Comparison of ENCODE assay signal across 8 cellular contexts in the genomic region with DNA sequence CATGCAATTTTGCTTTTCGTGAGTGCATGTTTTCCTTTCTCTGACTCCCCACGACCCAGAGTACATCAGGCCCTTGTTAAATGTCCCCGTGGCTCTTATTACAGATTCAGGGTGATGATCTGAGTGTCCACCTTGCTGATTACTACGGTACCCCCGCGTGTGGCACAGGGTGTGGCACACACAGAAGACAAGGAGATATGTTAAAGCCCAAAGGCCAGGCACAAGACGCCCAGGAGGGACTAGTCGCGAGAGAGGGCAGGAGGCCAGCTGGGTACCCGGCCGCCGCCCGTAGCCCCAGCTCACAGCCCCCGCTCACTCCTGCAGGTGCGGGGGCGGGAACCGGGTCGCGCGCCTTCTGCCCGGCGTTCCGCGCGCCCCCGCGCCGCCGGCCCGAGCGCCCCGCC. TPM values are rescaled to one million over a fixed set of nuclear protein-coding genes. Genes with fewer than 3 reads are reported as not detected.
DNase-seq lines count a peak whose midpoint lies in the region; FAIRE-seq and TF ChIP-seq lines count a peak whose summit lies in the region.

No MANE protein-coding gene starts in this region.

- no peaks in the 10 kb centered on the region for H3K27me3 Mint-ChIP-seq in T-helper 2 cell treated with Interferon-gamma antibody and Interleukin-4, amounts not matched to agents 5 μg/mL and 100 μg/mL, for 36 hours (ENCODE audit: low read depth)

- POLR2A ChIA-PET in SK-N-SH (lab: Yijun Ruan, JAX): interaction anchor here (1.0 to 1.1 kb wide), 2 partner anchors 257 to 274 kb away, joined by 4 read pairs; partner anchors contain the start of gene IDE

- peak overlapping the region; percentile 80 to 89 for H3K4me3 ChIP-seq in SK-N-SH (ENCODE audit: low read depth in 2 of 2, low read length in 1 of 2)
- H3K4me3 ChIP-seq in foreskin fibroblast (ENCODE audit: low read depth in 1 of 2, low read length in 2 of 2): peak overlapping the region; percentile 59 to 84
- H3K4me3 ChIP-seq in skeletal muscle tissue (ENCODE audit: low read length in 3 of 3): peak overlapping the region; percentile 64 to 78 (median 76)

- peaks cover 7% of the 10 kb centered on the region for H3K9me3 Mint-ChIP-seq in T-helper 2 cell treated with Interferon-gamma antibody and Interleukin-4, amounts not matched to agents 5 μg/mL and 100 μg/mL, for 36 hours

- H3K4me1 ChIP-seq in SK-N-SH (ENCODE audit: control insufficient read depth in 1 of 2, insufficient read depth in 2 of 2, low read depth in 1 of 2, low read length in 1 of 2): no peaks in the 10 kb centered on the region; a peak in 2 of 4 replicates
- peaks cover 11 to 14% (median 12%) of the 10 kb centered on the region in 3 donors for H3K4me1 ChIP-seq in skeletal muscle tissue (ENCODE audit: control insufficient read depth in 3 of 3, insufficient read depth in 3 of 3, low read length in 3 of 3)

- TF ChIP-seq RAD21 in SK-N-SH (IDR thresholded peaks at IDR 0.05; ENCODE audit: low read length): no peak

- FAIRE-seq in D721Med (lab: Jason Lieb, UNC): no peak

- no peaks in the 10 kb centered on the region for H4K20me1 ChIP-seq in SK-N-SH (ENCODE audit: insufficient read depth)

- 2% methylated on average over 8 of the region's 32 CpGs for WGBS in SK-N-SH (ENCODE audit: low lambda C conversion rate)

- no peak overlapping the region; the same call in 1 of the 2 replicates for H3K9ac ChIP-seq in SK-N-SH
- H3K9ac ChIP-seq in skeletal muscle tissue (ENCODE audit: low read depth in 1 of 3, low read length in 3 of 3): peak overlapping the region; percentile 5 to 80 (median 51)

- H3K27ac Mint-ChIP-seq in T-helper 2 cell treated with Interferon-gamma antibody and Interleukin-4, amounts not matched to agents 5 μg/mL and 100 μg/mL, for 36 hours: peak overlapping the region; percentile 89

- peaks cover 5% of the 10 kb centered on the region for H3F3A ChIP-seq in SK-N-SH (replicated peaks; ENCODE audit: insufficient read depth)

- no peaks in the 10 kb centered on the region for H3K9me3 ChIP-seq in SK-N-SH
- H3K9me3 ChIP-seq in skeletal muscle tissue (ENCODE audit: control insufficient read depth in 3 of 3, low read length in 3 of 3): no peaks in the 10 kb centered on the region

- DNase-seq in T-helper 2 cell treated with Interferon-gamma antibody and Interleukin-4, amounts not matched to agents 5 μg/mL and 100 μg/mL, for 36 hours (ENCODE audit: low spot score): peak; percentile 77
- DNase-seq in T-helper 2 cell: no peak
- DNase-seq in SK-N-SH: no peak
- DNase-seq in foreskin fibroblast: peak in 1 of 2 donors; percentile 7
- no peak for DNase-seq in NCI-H2081 treated with DMSO at 0.1 percent for 48 hours (lab: John Stamatoyannopoulos, UW)
- no peak for DNase-seq in D721Med (ENCODE audit: insufficient read length, low spot score)
- DNase-seq in NCI-H524 (lab: John Stamatoyannopoulos, UW): no peak

- H3K79me2 ChIP-seq in SK-N-SH (ENCODE audit: insufficient read depth): peaks cover 4% of the 10 kb centered on the region; the same call in 1 of the 2 replicates

- peaks cover 31% of the 10 kb centered on the region for H3K4me1 Mint-ChIP-seq in T-helper 2 cell treated with Interferon-gamma antibody and Interleukin-4, amounts not matched to agents 5 μg/mL and 100 μg/mL, for 36 hours (ENCODE audit: low read depth)

- no peak for TF ChIP-seq CTCF in SK-N-SH (IDR thresholded peaks at IDR 0.05)
- no peak for TF ChIP-seq CTCF in foreskin fibroblast (IDR thresholded peaks at IDR 0.05; ENCODE audit: low read depth, low read length)
- TF ChIP-seq CTCF in D721Med (IDR thresholded peaks at IDR 0.05; ENCODE audit: insufficient read depth, missing control alignments): no peak

- TF ChIP-seq EP300 in SK-N-SH (IDR thresholded peaks at IDR 0.05; ENCODE audit: borderline replicate concordance in 1 of 2, low read depth in 1 of 2, low read length in 1 of 2): no peak

- H3K36me3 Mint-ChIP-seq in T-helper 2 cell treated with Interferon-gamma antibody and Interleukin-4, amounts not matched to agents 5 μg/mL and 100 μg/mL, for 36 hours (ENCODE audit: low read depth): peaks cover 4% of the 10 kb centered on the region

- H3K36me3 ChIP-seq in SK-N-SH (replicated peaks in 1 of 2; ENCODE audit: control insufficient read depth in 1 of 2, insufficient read depth in 2 of 2, low read length in 1 of 2) (no peaks in the 10 kb centered on the region), skeletal muscle tissue (ENCODE audit: control insufficient read depth in 3 of 3, insufficient read depth in 3 of 3, low read length in 3 of 3) (no peaks in the 10 kb centered on the region)

- peak overlapping the region; percentile 94 for H2AFZ ChIP-seq in SK-N-SH (ENCODE audit: low read depth)

- H3K27me3 ChIP-seq in SK-N-SH (ENCODE audit: insufficient read depth) (no peaks in the 10 kb centered on the region), skeletal muscle tissue (ENCODE audit: control insufficient read depth in 3 of 3, insufficient read depth in 3 of 3, low read length in 3 of 3) (no peaks in the 10 kb centered on the region)

- CTCF ChIA-PET in SK-N-SH (lab: Yijun Ruan, JAX): interaction anchor here (0.8 to 2.5 kb wide), 3 partner anchors 9 to 15 kb away, joined by 3 to 13 read pairs (median 7); no protein-coding TSS in a partner anchor

- no peaks in the 10 kb centered on the region for H3K9me2 ChIP-seq in SK-N-SH

- peak overlapping the region; percentile 92 for H3K4me3 Mint-ChIP-seq in T-helper 2 cell treated with Interferon-gamma antibody and Interleukin-4, amounts not matched to agents 5 μg/mL and 100 μg/mL, for 36 hours

- H3K4me2 ChIP-seq in SK-N-SH: peak overlapping the region; percentile 84

- H3K27ac ChIP-seq in SK-N-SH (ENCODE audit: low read depth in 2 of 2, low read length in 1 of 2) (no peak overlapping the region), skeletal muscle tissue (ENCODE audit: low read depth, low read length) (peak overlapping the region; percentile 67)

TF ChIP-seq in SK-N-SH, 30 proteins besides CTCF, POLR2A, EP300 and RAD21:
- TF ChIP-seq EZH2phosphoT487 (IDR thresholded peaks at IDR 0.05; ENCODE audit: borderline replicate concordance, low read depth): no peak
- TF ChIP-seq, protein P1, sequence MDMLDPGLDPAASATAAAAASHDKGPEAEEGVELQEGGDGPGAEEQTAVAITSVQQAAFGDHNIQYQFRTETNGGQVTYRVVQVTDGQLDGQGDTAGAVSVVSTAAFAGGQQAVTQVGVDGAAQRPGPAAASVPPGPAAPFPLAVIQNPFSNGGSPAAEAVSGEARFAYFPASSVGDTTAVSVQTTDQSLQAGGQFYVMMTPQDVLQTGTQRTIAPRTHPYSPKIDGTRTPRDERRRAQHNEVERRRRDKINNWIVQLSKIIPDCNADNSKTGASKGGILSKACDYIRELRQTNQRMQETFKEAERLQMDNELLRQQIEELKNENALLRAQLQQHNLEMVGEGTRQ (IDR thresholded peaks at IDR 0.05; ENCODE audit: borderline replicate concordance, low read depth, low read length): no peak
- TF ChIP-seq MEF2A (IDR thresholded peaks at IDR 0.05; ENCODE audit: borderline replicate concordance, low read depth): no peak
- no peak for TF ChIP-seq RCOR1 (IDR thresholded peaks at IDR 0.05; ENCODE audit: low read length)
- TF ChIP-seq FOSL2 (IDR thresholded peaks at IDR 0.05; ENCODE audit: borderline replicate concordance, low read depth): no peak
- TF ChIP-seq MXI1 (IDR thresholded peaks at IDR 0.05; ENCODE audit: low read depth, low read length): no peak
- no peak for TF ChIP-seq TCF12 (IDR thresholded peaks at IDR 0.05)
- TF ChIP-seq POLR2AphosphoS5 (IDR thresholded peaks at IDR 0.05; ENCODE audit: low read depth, low read length): no peak

RNA-seq across cellular contexts. Expression of gene EXOC6, which starts 0.3 kb away (rescaled TPM):
- polyA plus RNA-seq in SK-N-SH (2012; rRNA removed): 2.3 and 2.4 TPM in 2 replicates
- polyA plus RNA-seq in SK-N-SH (2012; cell fraction: cytosol; rRNA removed): 3.4 and 3.7 TPM in 2 replicates
- polyA plus RNA-seq in SK-N-SH (2012; cell fraction: nucleus; rRNA removed): 1.2 and 2.8 TPM in 2 replicates
- total RNA-seq in skeletal muscle tissue: 54.8 TPM
